ENCODE assay signal across 8 cellular contexts in the genomic region with DNA sequence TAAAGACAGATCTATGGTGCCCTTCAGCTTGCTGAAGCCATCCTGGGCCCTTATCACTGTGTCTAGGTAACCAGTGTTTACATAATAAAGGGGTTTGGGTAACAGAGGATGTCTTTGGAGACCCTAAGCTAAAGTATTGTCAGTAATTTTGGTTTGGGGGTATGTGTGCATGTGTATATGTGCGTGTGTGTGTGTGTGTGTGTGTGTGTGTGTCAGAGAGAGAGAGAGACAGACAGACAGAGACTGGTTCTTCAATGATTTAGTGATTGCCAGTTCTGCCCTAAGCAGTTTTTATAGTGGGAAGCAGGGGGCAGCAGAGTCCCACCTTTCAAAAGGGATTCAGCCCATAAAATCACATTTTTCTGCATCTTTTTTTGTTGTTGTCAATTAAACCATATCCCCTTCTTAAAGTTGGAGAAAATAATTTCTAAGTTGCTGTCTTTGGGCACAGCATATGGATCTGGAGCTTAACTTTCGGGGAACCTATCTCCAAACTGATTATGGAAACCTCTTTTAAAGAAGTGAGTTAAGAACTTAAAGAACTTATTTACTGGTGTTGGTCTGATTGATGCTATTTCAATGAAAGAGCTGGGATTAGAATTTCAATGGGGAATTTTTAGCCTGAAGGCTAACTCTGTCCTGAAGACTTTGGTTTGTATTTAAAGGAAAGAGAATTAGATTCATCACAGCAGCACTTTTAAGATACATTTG. TPM values are rescaled to one million over a fixed set of nuclear protein-coding genes. Genes with fewer than 3 reads are reported as not detected.
DNase-seq lines count a peak whose midpoint lies in the region; ATAC-seq lines count a peak whose summit lies in the region.

No MANE protein-coding gene starts in this region.

- no peaks in the 10 kb centered on the region for H3K9me3 ChIP-seq in Karpas-422 (ENCODE audit: low read length)

- H3K9me2 ChIP-seq in Karpas-422 (replicated peaks; ENCODE audit: insufficient read depth, low read length) = no peaks in the 10 kb centered on the region

- CTCF ChIA-PET in activated CD4-positive, alpha-beta T cell treated with anti-CD3 and anti-CD28 coated beads, Interleukin-2, amount 10 ng/mL, durations not matched to agents 7 days and 5 days (lab: Charles Lee) = no interaction called here

- H3K4me1 ChIP-seq in Karpas-422 (ENCODE audit: low read length) = no peaks in the 10 kb centered on the region

- no peak overlapping the region for H2AFZ ChIP-seq in Karpas-422 (ENCODE audit: low read length)

- DNase-seq in activated T-cell treated with anti-CD3 and anti-CD28 coated beads for 24 hours (ENCODE audit: low read depth) (peak; percentile 5), Karpas-422 (peak; percentile 69), iPS-NIHi11 (ENCODE audit: low spot score) (peak; percentile 42), posterior vena cava (ENCODE audit: low spot score) (no peak)
- no peak for DNase-seq in activated T-cell treated with anti-CD3 and anti-CD28 coated beads, Interleukin-2, amount 50 U/mL, for 24 hours
- peak; percentile 16 for DNase-seq in activated CD4-positive, alpha-beta T cell treated with anti-CD3 and anti-CD28 coated beads, Interleukin-2, amount 10 ng/mL, durations not matched to agents 7 days and 5 days

- no peak overlapping the region for H3K27ac ChIP-seq in Karpas-422 (ENCODE audit: low read length)

- H3K4me3 ChIP-seq in Karpas-422 (ENCODE audit: low read length) = no peak overlapping the region

- H4K20me1 ChIP-seq in Karpas-422 (ENCODE audit: insufficient read depth, low read depth, low read length) = no peaks in the 10 kb centered on the region

- ATAC-seq in HG03039 (IDR thresholded peaks at IDR 0.05; ENCODE audit: unreplicated experiment) (no peak), HG02759 (IDR thresholded peaks at IDR 0.05; ENCODE audit: unreplicated experiment) (no peak)

- no peak overlapping the region for H3K4me3 Mint-ChIP-seq in activated T-cell treated with anti-CD3 and anti-CD28 coated beads, Interleukin-2, amount 50 U/mL, for 24 hours
- no peak overlapping the region for H3K4me3 Mint-ChIP-seq in activated CD4-positive, alpha-beta T cell treated with anti-CD3 and anti-CD28 coated beads, Interleukin-2, amount 10 ng/mL, durations not matched to agents 7 days and 5 days

- H3K9me3 Mint-ChIP-seq in activated T-cell treated with anti-CD3 and anti-CD28 coated beads, Interleukin-2, amount 50 U/mL, for 24 hours = no peaks in the 10 kb centered on the region
- no peaks in the 10 kb centered on the region for H3K9me3 Mint-ChIP-seq in activated CD4-positive, alpha-beta T cell treated with anti-CD3 and anti-CD28 coated beads, Interleukin-2, amount 10 ng/mL, durations not matched to agents 7 days and 5 days

- intact Hi-C loops in posterior vena cava (cut with DNase I) = no loop called here

- H3K79me2 ChIP-seq in Karpas-422 (ENCODE audit: low read length) = no peaks in the 10 kb centered on the region

- no peak overlapping the region for H3K9ac ChIP-seq in Karpas-422 (ENCODE audit: low read length)

- no peak overlapping the region for H3K27ac Mint-ChIP-seq in activated T-cell treated with anti-CD3 and anti-CD28 coated beads, Interleukin-2, amount 50 U/mL, for 24 hours
- H3K27ac Mint-ChIP-seq in activated CD4-positive, alpha-beta T cell treated with anti-CD3 and anti-CD28 coated beads, Interleukin-2, amount 10 ng/mL, durations not matched to agents 7 days and 5 days = no peak overlapping the region

- no peak overlapping the region for H3K4me2 ChIP-seq in Karpas-422 (ENCODE audit: low read depth, low read length, poor library complexity, severe bottlenecking)

- H3K36me3 ChIP-seq in Karpas-422 (ENCODE audit: insufficient read depth, low read length) = no peaks in the 10 kb centered on the region

- POLR2A ChIA-PET in activated CD4-positive, alpha-beta T cell treated with anti-CD3 and anti-CD28 coated beads, Interleukin-2, amount 10 ng/mL, durations not matched to agents 7 days and 5 days (lab: Charles Lee) = no interaction called here

- no peaks in the 10 kb centered on the region for H3K36me3 Mint-ChIP-seq in activated T-cell treated with anti-CD3 and anti-CD28 coated beads, Interleukin-2, amount 50 U/mL, for 24 hours (ENCODE audit: low read depth)
- no peaks in the 10 kb centered on the region for H3K36me3 Mint-ChIP-seq in activated CD4-positive, alpha-beta T cell treated with anti-CD3 and anti-CD28 coated beads, Interleukin-2, amount 10 ng/mL, durations not matched to agents 7 days and 5 days (ENCODE audit: low read depth)

- H3K4me1 Mint-ChIP-seq in activated T-cell treated with anti-CD3 and anti-CD28 coated beads, Interleukin-2, amount 50 U/mL, for 24 hours (ENCODE audit: low read depth) = no peaks in the 10 kb centered on the region
- no peaks in the 10 kb centered on the region for H3K4me1 Mint-ChIP-seq in activated CD4-positive, alpha-beta T cell treated with anti-CD3 and anti-CD28 coated beads, Interleukin-2, amount 10 ng/mL, durations not matched to agents 7 days and 5 days

- no peaks in the 10 kb centered on the region for H3K27me3 Mint-ChIP-seq in activated T-cell treated with anti-CD3 and anti-CD28 coated beads, Interleukin-2, amount 50 U/mL, for 24 hours
- peaks cover 3% of the 10 kb centered on the region for H3K27me3 Mint-ChIP-seq in activated CD4-positive, alpha-beta T cell treated with anti-CD3 and anti-CD28 coated beads, Interleukin-2, amount 10 ng/mL, durations not matched to agents 7 days and 5 days

- H3K27me3 ChIP-seq in Karpas-422 (ENCODE audit: low read length) = no peaks in the 10 kb centered on the region

RNA-seq across cellular contexts. Expression of a gene that starts 51.1 kb away (rescaled TPM):
- total RNA-seq in Karpas-422 (2014; rRNA removed; shearing (Covaris generic); ENCODE audit: low replicate concordance) = 10.0 and 14.7 TPM in 2 replicates
- total RNA-seq in activated CD4-positive, alpha-beta T cell treated with anti-CD3 and anti-CD28 coated beads, Interleukin-2, amount 10 ng/mL, durations not matched to agents 7 days and 5 days = 10 to 100 TPM; 16.6 to 18.5 TPM
- total RNA-seq in posterior vena cava = 10 to 100 TPM; 19.4 to 19.6 TPM

Comparison
In these comparisons a context has a peak if more than half of its experiments do, and no peak if none do; other contexts are left out.
1. DNase-seq: peak in activated T-cell treated with anti-CD3 and anti-CD28 coated beads for 24 hours (single experiment), Karpas-422 (single experiment), activated CD4-positive, alpha-beta T cell treated with anti-CD3 and anti-CD28 coated beads, Interleukin-2, amount 10 ng/mL, durations not matched to agents 7 days and 5 days (single experiment) and iPS-NIHi11 (single experiment); none in activated T-cell treated with anti-CD3 and anti-CD28 coated beads, Interleukin-2, amount 50 U/mL, for 24 hours (single experiment) and posterior vena cava (single experiment).